ENCODE assay signal across 19 cellular contexts in the genomic region with DNA sequence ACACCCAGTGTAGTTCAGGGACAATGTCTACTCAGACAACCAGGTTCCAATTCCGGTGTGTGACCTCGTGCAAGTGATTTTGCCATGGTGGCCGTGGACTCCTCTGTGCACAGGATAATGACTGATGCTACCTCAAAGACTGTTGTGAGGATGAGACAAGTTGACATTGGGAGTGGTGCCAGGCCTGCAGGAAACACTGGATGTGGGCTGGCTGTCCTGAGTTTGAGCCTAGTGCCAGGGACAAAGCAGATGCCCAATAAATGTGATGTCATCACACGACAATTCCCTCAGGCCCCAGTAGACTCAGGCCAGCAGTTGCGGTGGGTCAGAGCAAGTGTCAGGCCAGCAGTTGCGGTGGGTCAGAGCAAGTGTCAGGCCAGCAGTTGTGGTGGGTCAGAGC. TPM values are rescaled to one million over a fixed set of nuclear protein-coding genes. Genes with fewer than 3 reads are reported as not detected.
"Had no signal": no experiment of that assay in that cellular context is flagged by ENCODE, and none has a peak within 500 bp of the region (broad histone marks: within the 10 kb centered on the region; RNA-seq: fewer than 3 reads in every experiment).

No MANE protein-coding gene starts in this region.

- H3K4me3 Mint-ChIP-seq: activated naive CD4-positive, alpha-beta T cell treated with anti-CD3 and anti-CD28 coated beads for 36 hours; activated T-helper 17 cell treated with anti-CD3 and anti-CD28 coated beads, Interleukin-2, amount 50 U/mL, for 72 hours; brain; central memory CD8-positive, alpha-beta T cell; naive B cell; T-helper 2 cell treated with Interferon-gamma antibody and Interleukin-4, amounts not matched to agents 5 μg/mL and 100 μg/mL, for 36 hours had no signal

- H3K27me3 ChIP-seq: gastroesophageal sphincter, stomach had no signal

- H3K9me3 ChIP-seq: gastroesophageal sphincter, stomach had no signal

- H3K4me1 Mint-ChIP-seq: brain had no signal

- H3K27ac Mint-ChIP-seq: activated naive CD4-positive, alpha-beta T cell treated with anti-CD3 and anti-CD28 coated beads for 36 hours; activated T-helper 17 cell treated with anti-CD3 and anti-CD28 coated beads, Interleukin-2, amount 50 U/mL, for 72 hours; T-helper 2 cell treated with Interferon-gamma antibody and Interleukin-4, amounts not matched to agents 5 μg/mL and 100 μg/mL, for 36 hours had no signal

- ATAC-seq: activated T-helper 17 cell treated with anti-CD3 and anti-CD28 coated beads, Interleukin-2, amount 50 U/mL, for 72 hours; gastroesophageal sphincter; right cardiac atrium had no signal

- DNase-seq: activated CD4-positive, alpha-beta T cell treated with anti-CD3 and anti-CD28 coated beads, Interleukin-2, amount 50 U/mL, for 1 hour; activated naive CD4-positive, alpha-beta T cell treated with anti-CD3 and anti-CD28 coated beads for 36 hours; cortex of kidney; effector CD8-positive, alpha-beta T cell; islet precursor cell; midbrain; naive B cell; occipital lobe; stimulated activated CD4-positive, alpha-beta T cell treated with anti-CD3 and anti-CD28 coated beads, Interleukin-1b, Interleukin-23, amount 100 ng/mL, for 48 hours; stomach had no signal

- H3K4me1 ChIP-seq: gastroesophageal sphincter, stomach had no signal

- H3K4me3 ChIP-seq: gastroesophageal sphincter, stomach had no signal

- H3K27ac ChIP-seq: epithelial cell of prostate, gastroesophageal sphincter, stomach had no signal

- H3K27me3 Mint-ChIP-seq: activated T-helper 17 cell treated with anti-CD3 and anti-CD28 coated beads, Interleukin-2, amount 50 U/mL, for 72 hours; brain; central memory CD8-positive, alpha-beta T cell had no signal

- H3K9me3 Mint-ChIP-seq: activated naive CD4-positive, alpha-beta T cell treated with anti-CD3 and anti-CD28 coated beads for 36 hours; activated T-helper 17 cell treated with anti-CD3 and anti-CD28 coated beads, Interleukin-2, amount 50 U/mL, for 72 hours; brain; central memory CD8-positive, alpha-beta T cell; naive B cell; T-helper 2 cell treated with Interferon-gamma antibody and Interleukin-4, amounts not matched to agents 5 μg/mL and 100 μg/mL, for 36 hours had no signal

RNA-seq across cellular contexts. Expression of gene HPN, which starts 17.4 kb away (rescaled TPM):
- total RNA-seq: activated CD8-positive, alpha-beta memory T cell treated with anti-CD3 and anti-CD28 coated beads for 36 hours; activated naive CD4-positive, alpha-beta T cell treated with anti-CD3 and anti-CD28 coated beads for 36 hours; occipital lobe; urinary bladder had no signal
